In the genomic region with DNA sequence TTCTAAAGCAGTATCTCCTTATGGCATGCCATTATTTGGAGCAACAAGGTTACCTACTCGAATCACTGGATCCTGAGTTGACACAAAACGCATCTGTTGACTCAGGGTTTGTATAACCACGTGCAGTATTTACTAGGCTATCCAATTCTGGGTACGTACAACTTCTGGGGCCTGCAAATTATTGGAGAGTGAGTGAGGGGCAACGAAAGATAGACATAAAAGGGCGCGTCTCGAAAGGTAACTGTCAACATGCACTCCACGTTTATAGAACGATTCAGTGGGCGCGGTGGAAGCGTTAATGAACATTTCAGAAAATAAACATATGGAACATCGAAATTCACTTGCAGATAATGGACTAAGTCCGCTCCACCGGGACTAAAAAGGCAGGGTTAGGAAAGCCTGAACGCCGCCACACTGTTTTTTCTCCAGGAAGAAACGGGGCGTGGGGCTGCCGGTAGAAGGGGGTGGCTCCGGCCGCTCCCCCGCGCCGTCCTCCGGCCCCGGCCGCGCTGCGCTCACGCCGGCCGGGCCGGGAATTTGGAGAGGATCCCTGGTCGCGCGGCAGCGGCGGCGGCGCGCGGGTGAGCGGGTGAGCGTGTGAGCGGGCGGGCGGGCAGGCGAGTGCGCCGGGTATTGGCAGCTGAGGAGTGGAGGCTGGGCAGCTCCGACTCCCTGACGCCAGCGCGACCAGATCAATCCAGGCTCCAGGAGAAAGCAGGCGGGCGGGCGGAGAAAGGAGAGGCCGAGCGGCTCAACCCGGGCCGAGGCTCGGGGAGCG, we compare ENCODE assay signal across 1 cellular context.
TF ChIP-seq lines count a peak whose summit lies in the region.

Gene SMAD1, plus strand, starts transcription at position 690 of the 778 bp plus-strand sequence. CDS start 32,761 bp downstream, outside the sequence.

TF ChIP-seq in GM23338, 12 proteins besides CTCF, POLR2A, EP300 and RAD21 (continued from another document):
- TF ChIP-seq ZNF462 (CRISPR knock-in tag; IDR thresholded peaks at IDR 0.05) = no peak
- TF ChIP-seq STAT1 (IDR thresholded peaks at IDR 0.05; ENCODE audit: unreplicated experiment) = no peak
- TF ChIP-seq NANOG (IDR thresholded peaks at IDR 0.05; ENCODE audit: borderline replicate concordance) = no peak
- TF ChIP-seq, protein P1, sequence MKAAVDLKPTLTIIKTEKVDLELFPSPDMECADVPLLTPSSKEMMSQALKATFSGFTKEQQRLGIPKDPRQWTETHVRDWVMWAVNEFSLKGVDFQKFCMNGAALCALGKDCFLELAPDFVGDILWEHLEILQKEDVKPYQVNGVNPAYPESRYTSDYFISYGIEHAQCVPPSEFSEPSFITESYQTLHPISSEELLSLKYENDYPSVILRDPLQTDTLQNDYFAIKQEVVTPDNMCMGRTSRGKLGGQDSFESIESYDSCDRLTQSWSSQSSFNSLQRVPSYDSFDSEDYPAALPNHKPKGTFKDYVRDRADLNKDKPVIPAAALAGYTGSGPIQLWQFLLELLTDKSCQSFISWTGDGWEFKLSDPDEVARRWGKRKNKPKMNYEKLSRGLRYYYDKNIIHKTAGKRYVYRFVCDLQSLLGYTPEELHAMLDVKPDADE (IDR thresholded peaks at IDR 0.05) = no peak
- no peak for TF ChIP-seq ZNF114 (CRISPR knock-in tag; IDR thresholded peaks at IDR 0.05)
- no peak for TF ChIP-seq EZH2 (IDR thresholded peaks at IDR 0.05; ENCODE audit: low read depth, unreplicated experiment)
- no peak for TF ChIP-seq ZNF331 (CRISPR knock-in tag; IDR thresholded peaks at IDR 0.05; ENCODE audit: low read depth)
- TF ChIP-seq POLR2AphosphoS5 (IDR thresholded peaks at IDR 0.05; ENCODE audit: low read depth) = peak; percentile 53
- TF ChIP-seq CREB1 (CRISPR knock-in tag; IDR thresholded peaks at IDR 0.05; ENCODE audit: low read depth) = 0 out of 2 replicates have a peak, but pooled peaks have one; percentile 47
- TF ChIP-seq EZH2phosphoT487 (IDR thresholded peaks at IDR 0.05; ENCODE audit: unreplicated experiment) = no peak
TF ChIP-seq in GM23338: peak in this region for 3.
